26 cellular contexts compared by ENCODE assay signal in genomic region chr3:168081171-168081771, GRCh38. TPM values are rescaled to one million over a fixed set of nuclear protein-coding genes. Genes with fewer than 3 reads are reported as not detected.
DNase-seq lines count a peak whose midpoint lies in the region; ATAC-seq, FAIRE-seq and TF ChIP-seq lines count a peak whose summit lies in the region.
"Had no signal": no experiment of that assay in that cellular context is flagged by ENCODE, and none has a peak within 500 bp of the region (broad histone marks: within the 10 kb centered on the region; RNA-seq: fewer than 3 reads in every experiment).

No MANE protein-coding gene starts in this region.

- peaks cover 4% of the 10 kb centered on the region for H3K36me3 Mint-ChIP-seq in endodermal cell (ENCODE audit: low read depth)
- H3K36me3 Mint-ChIP-seq: CD4-positive, alpha-beta memory T cell had no signal

- peaks cover 35% of the 10 kb centered on the region for H3K4me1 Mint-ChIP-seq in endodermal cell
- H3K4me1 Mint-ChIP-seq: CD4-positive, alpha-beta memory T cell had no signal

- H3K9ac ChIP-seq in endodermal cell (ENCODE audit: extremely low read depth, low read length, poor library complexity, severe bottlenecking), result no peak overlapping the region

- TF ChIP-seq POLR2A in gastroesophageal sphincter (IDR thresholded peaks at IDR 0.05) (no peak), gastrocnemius medialis (IDR thresholded peaks at IDR 0.05) (no peak)

- H3K36me3 ChIP-seq in endodermal cell (ENCODE audit: control insufficient read depth, insufficient read depth, low read length) (no peaks in the 10 kb centered on the region), gastroesophageal sphincter (no peaks in the 10 kb centered on the region), gastrocnemius medialis (no peaks in the 10 kb centered on the region)
- H3K36me3 ChIP-seq: left lung, prostate gland, tibial artery had no signal

- H3K27ac ChIP-seq in endodermal cell (ENCODE audit: low read depth, low read length) (no peak overlapping the region), gastroesophageal sphincter (peak overlapping the region in 2 of 4 donors; percentile 13 to 24), gastrocnemius medialis (no peak overlapping the region)
- H3K27ac ChIP-seq: left lung, prostate gland, tibial artery, VCaP had no signal

- intact Hi-C loops in left colon (cut with DNase I, micrococcal nuclease), result no loop called here
- intact Hi-C loops in gastrocnemius medialis (cut with DNase I; ENCODE audit: low total_unique reads), result no loop called here

- FAIRE-seq in D721Med (lab: Jason Lieb, UNC), result peak; percentile 80
- FAIRE-seq: GM12878, GM19239, small intestine had no signal

- no peaks in the 10 kb centered on the region for H3K9me3 Mint-ChIP-seq in endodermal cell
- H3K9me3 Mint-ChIP-seq: stimulated activated naive CD8-positive, alpha-beta T cell treated with anti-CD3 and anti-CD28 coated beads, Interleukin-15, Interleukin-2, amounts not matched to agents 100 ng/mL and 50 ng/mL, for 24 hours had no signal

- no peaks in the 10 kb centered on the region for H3K27me3 Mint-ChIP-seq in endodermal cell (ENCODE audit: insufficient read depth)
- H3K27me3 Mint-ChIP-seq: stimulated activated naive CD8-positive, alpha-beta T cell treated with anti-CD3 and anti-CD28 coated beads, Interleukin-15, Interleukin-2, amounts not matched to agents 100 ng/mL and 50 ng/mL, for 24 hours had no signal

- H3K4me1 ChIP-seq in endodermal cell (ENCODE audit: control insufficient read depth, insufficient read depth, low read length) (peaks cover 22% of the 10 kb centered on the region), gastroesophageal sphincter (peaks cover 0 to 30% (median 9%) of the 10 kb centered on the region in 3 donors), gastrocnemius medialis (peaks cover 8 to 20% of the 10 kb centered on the region in 2 donors)
- H3K4me1 ChIP-seq: prostate gland had no signal

- ATAC-seq in left colon, result peak; percentile 27
- ATAC-seq in gastroesophageal sphincter, result no peak
- ATAC-seq in HG03095 (IDR thresholded peaks at IDR 0.05; ENCODE audit: unreplicated experiment), result no peak
- no peak for ATAC-seq in gastrocnemius medialis
- ATAC-seq: GM12878, left lung had no signal

- H3K4me3 ChIP-seq in endodermal cell (ENCODE audit: low read length), result no peak overlapping the region
- H3K4me3 ChIP-seq in gastroesophageal sphincter, result no peak overlapping the region
- H3K4me3 ChIP-seq in gastrocnemius medialis, result no peak overlapping the region
- H3K4me3 ChIP-seq: GM12878, left lung, prostate gland, tibial artery had no signal

- H3K27ac Mint-ChIP-seq in endodermal cell, result peak overlapping the region; percentile 44
- H3K27ac Mint-ChIP-seq: CD4-positive, alpha-beta memory T cell; stimulated activated naive CD8-positive, alpha-beta T cell treated with anti-CD3 and anti-CD28 coated beads, Interleukin-15, Interleukin-2, amounts not matched to agents 100 ng/mL and 50 ng/mL, for 24 hours had no signal

- DNase-seq in D721Med (ENCODE audit: insufficient read length, low spot score) (no peak), M059J (ENCODE audit: low read depth) (peak; percentile 70), endodermal cell (no peak), left colon (no peak), gastrocnemius medialis (no peak)
- DNase-seq in activated CD8-positive, alpha-beta memory T cell treated with anti-CD3 and anti-CD28 coated beads for 24 hours, result no peak
- DNase-seq: activated CD4-positive, alpha-beta T cell treated with anti-CD3 and anti-CD28 coated beads, Interleukin-2, amount 50 U/mL, for 4 hours; activated gamma-delta T cell treated with Interleukin-2 at 50 U/mL for 16 hours; amniotic stem cell; CD4-positive, alpha-beta memory T cell; glutamatergic neuron; H7; left lung; NCI-H1105 treated with DMSO at 0.1 percent for 48 hours; NCI-H524 treated with DMSO at 0.1 percent for 48 hours; SHP77 treated with DMSO at 0.1 percent for 48 hours; small intestine; stimulated activated CD4-positive, alpha-beta T cell treated with anti-CD3 and anti-CD28 coated beads, Interleukin-4, amount 100 ng/mL, for 1 hour; tibial artery had no signal

- H3K27me3 ChIP-seq in endodermal cell (ENCODE audit: control insufficient read depth, insufficient read depth, low read length, poor library complexity, severe bottlenecking) (no peaks in the 10 kb centered on the region), gastroesophageal sphincter (no peaks in the 10 kb centered on the region), gastrocnemius medialis (no peaks in the 10 kb centered on the region)
- H3K27me3 ChIP-seq: left lung, tibial artery had no signal

- no peak for TF ChIP-seq CTCF in D721Med (IDR thresholded peaks at IDR 0.05; ENCODE audit: insufficient read depth, missing control alignments)
- no peak for TF ChIP-seq CTCF in endodermal cell (conservative IDR thresholded peaks at IDR 0.05)
- no peak for TF ChIP-seq CTCF in gastroesophageal sphincter (IDR thresholded peaks at IDR 0.05)
- no peak for TF ChIP-seq CTCF in gastrocnemius medialis (IDR thresholded peaks at IDR 0.05 in 4 of 5, conservative IDR thresholded peaks at IDR 0.05 in 1 of 5)

- WGBS in endodermal cell (ENCODE audit: insufficient coverage in 1 of 2, insufficient read length in 1 of 2), 2 experiments, result 85 to 100% methylated on average over 2 of the region's 2 CpGs
- WGBS in gastroesophageal sphincter (ENCODE audit: low coverage in 1 of 2), 2 donors, result 29 to 50% methylated on average over 1 to 2 of the region's 2 CpGs

- no peaks in the 10 kb centered on the region for H3K9me3 ChIP-seq in endodermal cell (ENCODE audit: control insufficient read depth, low read length)
- H3K9me3 ChIP-seq in gastroesophageal sphincter, result no peaks in the 10 kb centered on the region
- no peaks in the 10 kb centered on the region for H3K9me3 ChIP-seq in gastrocnemius medialis
- H3K9me3 ChIP-seq: left lung, prostate gland, tibial artery had no signal

- no peak overlapping the region for H3K4me3 Mint-ChIP-seq in endodermal cell
- H3K4me3 Mint-ChIP-seq: CD4-positive, alpha-beta memory T cell; stimulated activated naive CD8-positive, alpha-beta T cell treated with anti-CD3 and anti-CD28 coated beads, Interleukin-15, Interleukin-2, amounts not matched to agents 100 ng/mL and 50 ng/mL, for 24 hours had no signal

- in situ Hi-C loops in gastrocnemius medialis (cut with MboI; ENCODE audit: low sequenced_read_pairs in 4 of 4), result no loop called here

- TF ChIP-seq EP300 in gastroesophageal sphincter (IDR thresholded peaks at IDR 0.05), result no peak

RNA-seq across cellular contexts. Expression of gene GOLIM4, which starts 14.5 kb away (rescaled TPM):
- total RNA-seq in M059J (2014; rRNA removed; shearing (Covaris generic)), result 34.4 and 47.4 TPM in 2 replicates
- 10 to 100 TPM; 19.3 to 19.9 TPM for total RNA-seq in endodermal cell
- polyA plus RNA-seq in endodermal cell (2013, experiment 1 of 2), result 58.6 TPM
- polyA plus RNA-seq in endodermal cell (2013, experiment 2 of 2), result 58.6 TPM
- 10 to 100 TPM; 95.4 to 97.6 TPM for total RNA-seq in left colon
- 10 to 100 TPM; 41.8 to 49.3 (median 47.8) TPM for total RNA-seq in gastroesophageal sphincter
- total RNA-seq in gastrocnemius medialis, result 10 to 100 TPM; 13.0 to 20.8 (median 17.8) TPM
